ENCODE assay signal across 1 cellular context in genomic region chr16:15593235-15593634, GRCh38.
TF ChIP-seq lines count a peak whose summit lies in the region.

No MANE protein-coding gene starts in this region.

TF ChIP-seq in K562, 482 proteins besides CTCF, POLR2A, EP300 and RAD21 (continued from another document):
- TF ChIP-seq ZNF592 (IDR thresholded peaks at IDR 0.05) (peak; percentile 84; the same call in 1 of the 2 replicates), GATAD2A (IDR thresholded peaks at IDR 0.05) (0 out of 2 replicates have a peak, but pooled peaks have one; percentile 24), ERF (CRISPR knock-in tag; IDR thresholded peaks at IDR 0.05) (no peak), POLR2G (IDR thresholded peaks at IDR 0.05; ENCODE audit: low read depth, low read length) (no peak), SMARCE1 (IDR thresholded peaks at IDR 0.05) (peak; percentile 74), FOSL1 (tag; conservative IDR thresholded peaks at IDR 0.05) (peak; percentile 69), HNRNPK (IDR thresholded peaks at IDR 0.05; ENCODE audit: low read depth, low read length, poor library complexity, severe bottlenecking) (no peak), JUND (IDR thresholded peaks at IDR 0.05; ENCODE audit: borderline replicate concordance, low read depth, low read length) (peak; percentile 89), JUND (tag; IDR thresholded peaks at IDR 0.05; ENCODE audit: borderline replicate concordance, low read depth, low read length) (peak; percentile 59; the same call in 1 of the 3 replicates), ZNF143 (CRISPR knock-in tag; IDR thresholded peaks at IDR 0.05) (no peak), SNRNP70 (optimal IDR thresholded peaks at IDR 0.05; ENCODE audit: low read depth, low read length) (no peak), CBX3 (IDR thresholded peaks at IDR 0.05; ENCODE audit: borderline replicate concordance in 1 of 2, low read length in 2 of 2) (no peak), DPF2 (IDR thresholded peaks at IDR 0.05) (peak; percentile 43; the same call in 1 of the 2 replicates), CXXC5 (CRISPR knock-in tag; IDR thresholded peaks at IDR 0.05) (0 out of 2 replicates have a peak, but pooled peaks have one; percentile 11), NFRKB (IDR thresholded peaks at IDR 0.05; ENCODE audit: low read depth) (0 out of 2 replicates have a peak, but pooled peaks have one; percentile 45), ZNF24 (IDR thresholded peaks at IDR 0.05) (no peak), ZNF766 (CRISPR knock-in tag; conservative IDR thresholded peaks at IDR 0.05) (peak; percentile 46; the same call in 1 of the 2 replicates), ELK1 (CRISPR knock-in tag; IDR thresholded peaks at IDR 0.05) (no peak), JUN (IDR thresholded peaks at IDR 0.05; ENCODE audit: borderline replicate concordance, low read depth, low read length) (peak; percentile 35; the same call in 1 of the 2 replicates), JUN (CRISPR knock-in tag; IDR thresholded peaks at IDR 0.05; ENCODE audit: borderline replicate concordance) (no peak), FOXK1 (CRISPR knock-in tag; IDR thresholded peaks at IDR 0.05; ENCODE audit: borderline replicate concordance) (no peak)
- TF ChIP-seq, protein P1, sequence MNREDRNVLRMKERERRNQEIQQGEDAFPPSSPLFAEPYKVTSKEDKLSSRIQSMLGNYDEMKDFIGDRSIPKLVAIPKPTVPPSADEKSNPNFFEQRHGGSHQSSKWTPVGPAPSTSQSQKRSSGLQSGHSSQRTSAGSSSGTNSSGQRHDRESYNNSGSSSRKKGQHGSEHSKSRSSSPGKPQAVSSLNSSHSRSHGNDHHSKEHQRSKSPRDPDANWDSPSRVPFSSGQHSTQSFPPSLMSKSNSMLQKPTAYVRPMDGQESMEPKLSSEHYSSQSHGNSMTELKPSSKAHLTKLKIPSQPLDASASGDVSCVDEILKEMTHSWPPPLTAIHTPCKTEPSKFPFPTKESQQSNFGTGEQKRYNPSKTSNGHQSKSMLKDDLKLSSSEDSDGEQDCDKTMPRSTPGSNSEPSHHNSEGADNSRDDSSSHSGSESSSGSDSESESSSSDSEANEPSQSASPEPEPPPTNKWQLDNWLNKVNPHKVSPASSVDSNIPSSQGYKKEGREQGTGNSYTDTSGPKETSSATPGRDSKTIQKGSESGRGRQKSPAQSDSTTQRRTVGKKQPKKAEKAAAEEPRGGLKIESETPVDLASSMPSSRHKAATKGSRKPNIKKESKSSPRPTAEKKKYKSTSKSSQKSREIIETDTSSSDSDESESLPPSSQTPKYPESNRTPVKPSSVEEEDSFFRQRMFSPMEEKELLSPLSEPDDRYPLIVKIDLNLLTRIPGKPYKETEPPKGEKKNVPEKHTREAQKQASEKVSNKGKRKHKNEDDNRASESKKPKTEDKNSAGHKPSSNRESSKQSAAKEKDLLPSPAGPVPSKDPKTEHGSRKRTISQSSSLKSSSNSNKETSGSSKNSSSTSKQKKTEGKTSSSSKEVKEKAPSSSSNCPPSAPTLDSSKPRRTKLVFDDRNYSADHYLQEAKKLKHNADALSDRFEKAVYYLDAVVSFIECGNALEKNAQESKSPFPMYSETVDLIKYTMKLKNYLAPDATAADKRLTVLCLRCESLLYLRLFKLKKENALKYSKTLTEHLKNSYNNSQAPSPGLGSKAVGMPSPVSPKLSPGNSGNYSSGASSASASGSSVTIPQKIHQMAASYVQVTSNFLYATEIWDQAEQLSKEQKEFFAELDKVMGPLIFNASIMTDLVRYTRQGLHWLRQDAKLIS (CRISPR knock-in tag; IDR thresholded peaks at IDR 0.05) = no peak
- TF ChIP-seq, protein P2, sequence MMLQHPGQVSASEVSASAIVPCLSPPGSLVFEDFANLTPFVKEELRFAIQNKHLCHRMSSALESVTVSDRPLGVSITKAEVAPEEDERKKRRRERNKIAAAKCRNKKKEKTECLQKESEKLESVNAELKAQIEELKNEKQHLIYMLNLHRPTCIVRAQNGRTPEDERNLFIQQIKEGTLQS (IDR thresholded peaks at IDR 0.05) = peak; percentile 81
- TF ChIP-seq, protein P2 (CRISPR knock-in tag; conservative IDR thresholded peaks at IDR 0.05) = no peak
- TF ChIP-seq, protein P3, sequence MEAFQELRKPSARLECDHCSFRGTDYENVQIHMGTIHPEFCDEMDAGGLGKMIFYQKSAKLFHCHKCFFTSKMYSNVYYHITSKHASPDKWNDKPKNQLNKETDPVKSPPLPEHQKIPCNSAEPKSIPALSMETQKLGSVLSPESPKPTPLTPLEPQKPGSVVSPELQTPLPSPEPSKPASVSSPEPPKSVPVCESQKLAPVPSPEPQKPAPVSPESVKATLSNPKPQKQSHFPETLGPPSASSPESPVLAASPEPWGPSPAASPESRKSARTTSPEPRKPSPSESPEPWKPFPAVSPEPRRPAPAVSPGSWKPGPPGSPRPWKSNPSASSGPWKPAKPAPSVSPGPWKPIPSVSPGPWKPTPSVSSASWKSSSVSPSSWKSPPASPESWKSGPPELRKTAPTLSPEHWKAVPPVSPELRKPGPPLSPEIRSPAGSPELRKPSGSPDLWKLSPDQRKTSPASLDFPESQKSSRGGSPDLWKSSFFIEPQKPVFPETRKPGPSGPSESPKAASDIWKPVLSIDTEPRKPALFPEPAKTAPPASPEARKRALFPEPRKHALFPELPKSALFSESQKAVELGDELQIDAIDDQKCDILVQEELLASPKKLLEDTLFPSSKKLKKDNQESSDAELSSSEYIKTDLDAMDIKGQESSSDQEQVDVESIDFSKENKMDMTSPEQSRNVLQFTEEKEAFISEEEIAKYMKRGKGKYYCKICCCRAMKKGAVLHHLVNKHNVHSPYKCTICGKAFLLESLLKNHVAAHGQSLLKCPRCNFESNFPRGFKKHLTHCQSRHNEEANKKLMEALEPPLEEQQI (IDR thresholded peaks at IDR 0.05) = no peak
- TF ChIP-seq, protein P4, sequence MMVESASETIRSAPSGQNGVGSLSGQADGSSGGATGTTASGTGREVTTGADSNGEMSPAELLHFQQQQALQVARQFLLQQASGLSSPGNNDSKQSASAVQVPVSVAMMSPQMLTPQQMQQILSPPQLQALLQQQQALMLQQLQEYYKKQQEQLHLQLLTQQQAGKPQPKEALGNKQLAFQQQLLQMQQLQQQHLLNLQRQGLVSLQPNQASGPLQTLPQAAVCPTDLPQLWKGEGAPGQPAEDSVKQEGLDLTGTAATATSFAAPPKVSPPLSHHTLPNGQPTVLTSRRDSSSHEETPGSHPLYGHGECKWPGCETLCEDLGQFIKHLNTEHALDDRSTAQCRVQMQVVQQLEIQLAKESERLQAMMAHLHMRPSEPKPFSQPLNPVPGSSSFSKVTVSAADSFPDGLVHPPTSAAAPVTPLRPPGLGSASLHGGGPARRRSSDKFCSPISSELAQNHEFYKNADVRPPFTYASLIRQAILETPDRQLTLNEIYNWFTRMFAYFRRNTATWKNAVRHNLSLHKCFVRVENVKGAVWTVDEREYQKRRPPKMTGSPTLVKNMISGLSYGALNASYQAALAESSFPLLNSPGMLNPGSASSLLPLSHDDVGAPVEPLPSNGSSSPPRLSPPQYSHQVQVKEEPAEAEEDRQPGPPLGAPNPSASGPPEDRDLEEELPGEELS (CRISPR knock-in tag; IDR thresholded peaks at IDR 0.05; ENCODE audit: borderline replicate concordance) = no peak
